ENCODE assay signal across 1 cellular context in the genomic region with DNA sequence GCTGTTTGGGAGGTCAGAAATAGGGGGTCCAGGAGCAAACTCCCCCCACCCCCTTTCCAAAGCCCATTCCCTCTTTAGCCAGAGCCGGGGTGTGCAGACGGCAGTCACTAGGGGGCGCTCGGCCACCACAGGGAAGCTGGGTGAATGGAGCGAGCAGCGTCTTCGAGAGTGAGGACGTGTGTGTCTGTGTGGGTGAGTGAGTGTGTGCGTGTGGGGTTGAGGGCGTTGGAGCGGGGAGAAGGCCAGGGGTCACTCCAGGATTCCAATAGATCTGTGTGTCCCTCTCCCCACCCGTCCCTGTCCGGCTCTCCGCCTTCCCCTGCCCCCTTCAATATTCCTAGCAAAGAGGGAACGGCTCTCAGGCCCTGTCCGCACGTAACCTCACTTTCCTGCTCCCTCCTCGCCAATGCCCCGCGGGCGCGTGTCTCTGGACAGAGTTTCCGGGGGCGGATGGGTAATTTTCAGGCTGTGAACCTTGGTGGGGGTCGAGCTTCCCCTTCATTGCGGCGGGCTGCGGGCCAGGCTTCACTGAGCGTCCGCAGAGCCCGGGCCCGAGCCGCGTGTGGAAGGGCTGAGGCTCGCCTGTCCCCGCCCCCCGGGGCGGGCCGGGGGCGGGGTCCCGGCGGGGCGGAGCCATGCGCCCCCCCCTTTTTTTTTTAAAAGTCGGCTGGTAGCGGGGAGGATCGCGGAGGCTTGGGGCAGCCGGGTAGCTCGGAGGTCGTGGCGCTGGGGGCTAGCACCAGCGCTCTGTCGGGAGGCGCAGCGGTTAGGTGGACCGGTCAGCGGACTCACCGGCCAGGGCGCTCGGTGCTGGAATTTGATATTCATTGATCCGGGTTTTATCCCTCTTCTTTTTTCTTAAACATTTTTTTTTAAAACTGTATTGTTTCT.
TF ChIP-seq lines count a peak whose summit lies in the region.

A gene (plus strand): TSS at position 686 of the 891 bp plus-strand sequence.

TF ChIP-seq in HEK293, 187 proteins besides CTCF, POLR2A, EP300 and RAD21 (continued from another document and continues in another):
- TF ChIP-seq ZNF184 (tag by site-specific recombination; IDR thresholded peaks at IDR 0.05): no peak
- peak; percentile 99 for TF ChIP-seq ZNF654 (tag by site-specific recombination; IDR thresholded peaks at IDR 0.05; ENCODE audit: low read depth)
- TF ChIP-seq ZNF175 (tag by site-specific recombination; IDR thresholded peaks at IDR 0.05): no peak
- TF ChIP-seq OSR2 (tag by site-specific recombination; IDR thresholded peaks at IDR 0.05): no peak
- TF ChIP-seq ZEB2 (tag by site-specific recombination; IDR thresholded peaks at IDR 0.05): peak; percentile 57; the same call in 1 of the 2 replicates
- peak; percentile 66 for TF ChIP-seq ZNF335 (tag by site-specific recombination; conservative IDR thresholded peaks at IDR 0.05)
- TF ChIP-seq RBAK (tag by site-specific recombination; IDR thresholded peaks at IDR 0.05): no peak
- TF ChIP-seq ZBTB7A (tag by site-specific recombination; IDR thresholded peaks at IDR 0.05; ENCODE audit: low read depth): no peak; the same call in 1 of the 2 replicates
- TF ChIP-seq SALL2 (tag by site-specific recombination; IDR thresholded peaks at IDR 0.05; ENCODE audit: borderline replicate concordance): no peak
- peak; percentile 60; the same call in 1 of the 2 replicates for TF ChIP-seq SCRT2 (tag by site-specific recombination; IDR thresholded peaks at IDR 0.05)
- no peak for TF ChIP-seq ZNF214 (tag by site-specific recombination; IDR thresholded peaks at IDR 0.05; ENCODE audit: borderline replicate concordance)
- TF ChIP-seq, protein P1, sequence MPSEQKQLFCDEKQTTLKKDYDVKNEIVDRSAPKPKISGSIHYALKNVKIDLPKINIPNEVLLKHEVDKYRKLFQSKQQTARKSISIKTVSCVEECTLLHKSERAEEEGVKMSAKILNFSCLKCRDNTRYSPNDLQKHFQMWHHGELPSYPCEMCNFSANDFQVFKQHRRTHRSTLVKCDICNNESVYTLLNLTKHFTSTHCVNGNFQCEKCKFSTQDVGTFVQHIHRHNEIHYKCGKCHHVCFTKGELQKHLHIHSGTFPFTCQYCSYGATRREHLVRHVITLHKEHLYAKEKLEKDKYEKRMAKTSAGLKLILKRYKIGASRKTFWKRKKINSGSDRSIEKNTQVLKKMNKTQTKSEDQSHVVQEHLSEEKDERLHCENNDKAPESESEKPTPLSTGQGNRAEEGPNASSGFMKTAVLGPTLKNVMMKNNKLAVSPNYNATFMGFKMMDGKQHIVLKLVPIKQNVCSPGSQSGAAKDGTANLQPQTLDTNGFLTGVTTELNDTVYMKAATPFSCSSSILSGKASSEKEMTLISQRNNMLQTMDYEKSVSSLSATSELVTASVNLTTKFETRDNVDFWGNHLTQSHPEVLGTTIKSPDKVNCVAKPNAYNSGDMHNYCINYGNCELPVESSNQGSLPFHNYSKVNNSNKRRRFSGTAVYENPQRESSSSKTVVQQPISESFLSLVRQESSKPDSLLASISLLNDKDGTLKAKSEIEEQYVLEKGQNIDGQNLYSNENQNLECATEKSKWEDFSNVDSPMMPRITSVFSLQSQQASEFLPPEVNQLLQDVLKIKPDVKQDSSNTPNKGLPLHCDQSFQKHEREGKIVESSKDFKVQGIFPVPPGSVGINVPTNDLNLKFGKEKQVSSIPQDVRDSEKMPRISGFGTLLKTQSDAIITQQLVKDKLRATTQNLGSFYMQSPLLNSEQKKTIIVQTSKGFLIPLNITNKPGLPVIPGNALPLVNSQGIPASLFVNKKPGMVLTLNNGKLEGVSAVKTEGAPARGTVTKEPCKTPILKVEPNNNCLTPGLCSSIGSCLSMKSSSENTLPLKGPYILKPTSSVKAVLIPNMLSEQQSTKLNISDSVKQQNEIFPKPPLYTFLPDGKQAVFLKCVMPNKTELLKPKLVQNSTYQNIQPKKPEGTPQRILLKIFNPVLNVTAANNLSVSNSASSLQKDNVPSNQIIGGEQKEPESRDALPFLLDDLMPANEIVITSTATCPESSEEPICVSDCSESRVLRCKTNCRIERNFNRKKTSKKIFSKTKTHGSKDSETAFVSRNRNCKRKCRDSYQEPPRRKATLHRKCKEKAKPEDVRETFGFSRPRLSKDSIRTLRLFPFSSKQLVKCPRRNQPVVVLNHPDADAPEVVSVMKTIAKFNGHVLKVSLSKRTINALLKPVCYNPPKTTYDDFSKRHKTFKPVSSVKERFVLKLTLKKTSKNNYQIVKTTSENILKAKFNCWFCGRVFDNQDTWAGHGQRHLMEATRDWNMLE (tag by site-specific recombination; conservative IDR thresholded peaks at IDR 0.05; ENCODE audit: low read depth): 0 out of 2 replicates have a peak, but pooled peaks have one; percentile 19
- TF ChIP-seq SP3 (tag by site-specific recombination; IDR thresholded peaks at IDR 0.05): peak; percentile 78
- TF ChIP-seq ZSCAN30 (tag by site-specific recombination; IDR thresholded peaks at IDR 0.05): peak; percentile 62; the same call in 1 of the 2 replicates
- no peak for TF ChIP-seq ZFP41 (tag by site-specific recombination; IDR thresholded peaks at IDR 0.05; ENCODE audit: borderline replicate concordance)
- peak; percentile 33; the same call in 1 of the 2 replicates for TF ChIP-seq ZNF843 (tag by site-specific recombination; IDR thresholded peaks at IDR 0.05)
- TF ChIP-seq ZFP3 (tag by site-specific recombination; IDR thresholded peaks at IDR 0.05; ENCODE audit: low read depth): no peak
- TF ChIP-seq ZNF677 (tag by site-specific recombination; IDR thresholded peaks at IDR 0.05): no peak
- TF ChIP-seq ZNF600 (tag by site-specific recombination; IDR thresholded peaks at IDR 0.05): peak; percentile 38
- TF ChIP-seq ZNF510 (tag by site-specific recombination; IDR thresholded peaks at IDR 0.05; ENCODE audit: insufficient replicate concordance): no peak
- TF ChIP-seq, protein P2, sequence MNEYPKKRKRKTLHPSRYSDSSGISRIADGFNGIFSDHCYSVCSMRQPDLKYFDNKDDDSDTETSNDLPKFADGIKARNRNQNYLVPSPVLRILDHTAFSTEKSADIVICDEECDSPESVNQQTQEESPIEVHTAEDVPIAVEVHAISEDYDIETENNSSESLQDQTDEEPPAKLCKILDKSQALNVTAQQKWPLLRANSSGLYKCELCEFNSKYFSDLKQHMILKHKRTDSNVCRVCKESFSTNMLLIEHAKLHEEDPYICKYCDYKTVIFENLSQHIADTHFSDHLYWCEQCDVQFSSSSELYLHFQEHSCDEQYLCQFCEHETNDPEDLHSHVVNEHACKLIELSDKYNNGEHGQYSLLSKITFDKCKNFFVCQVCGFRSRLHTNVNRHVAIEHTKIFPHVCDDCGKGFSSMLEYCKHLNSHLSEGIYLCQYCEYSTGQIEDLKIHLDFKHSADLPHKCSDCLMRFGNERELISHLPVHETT (tag by site-specific recombination; IDR thresholded peaks at IDR 0.05): peak; percentile 77
- TF ChIP-seq ZNF132 (tag by site-specific recombination; IDR thresholded peaks at IDR 0.05; ENCODE audit: borderline replicate concordance): no peak
- TF ChIP-seq, protein P3, sequence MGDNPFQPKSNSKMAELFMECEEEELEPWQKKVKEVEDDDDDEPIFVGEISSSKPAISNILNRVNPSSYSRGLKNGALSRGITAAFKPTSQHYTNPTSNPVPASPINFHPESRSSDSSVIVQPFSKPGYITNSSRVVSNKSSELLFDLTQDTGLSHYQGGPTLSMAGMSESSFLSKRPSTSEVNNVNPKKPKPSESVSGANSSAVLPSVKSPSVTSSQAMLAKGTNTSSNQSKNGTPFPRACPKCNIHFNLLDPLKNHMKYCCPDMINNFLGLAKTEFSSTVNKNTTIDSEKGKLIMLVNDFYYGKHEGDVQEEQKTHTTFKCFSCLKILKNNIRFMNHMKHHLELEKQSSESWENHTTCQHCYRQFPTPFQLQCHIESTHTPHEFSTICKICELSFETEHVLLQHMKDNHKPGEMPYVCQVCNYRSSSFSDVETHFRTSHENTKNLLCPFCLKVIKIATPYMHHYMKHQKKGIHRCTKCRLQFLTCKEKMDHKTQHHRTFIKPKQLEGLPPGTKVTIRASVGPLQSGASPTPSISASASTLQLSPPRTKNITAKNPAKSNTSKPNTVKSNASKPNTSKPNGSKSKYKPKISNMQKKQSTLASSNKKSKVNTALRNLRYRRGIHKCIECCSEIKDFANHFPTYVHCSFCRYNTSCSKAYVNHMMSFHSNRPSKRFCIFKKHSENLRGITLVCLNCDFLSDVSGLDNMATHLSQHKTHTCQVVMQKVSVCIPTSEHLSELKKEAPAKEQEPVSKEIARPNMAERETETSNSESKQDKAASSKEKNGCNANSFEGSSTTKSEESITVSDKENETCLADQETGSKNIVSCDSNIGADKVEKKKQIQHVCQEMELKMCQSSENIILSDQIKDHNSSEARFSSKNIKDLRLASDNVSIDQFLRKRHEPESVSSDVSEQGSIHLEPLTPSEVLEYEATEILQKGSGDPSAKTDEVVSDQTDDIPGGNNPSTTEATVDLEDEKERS (tag by site-specific recombination; IDR thresholded peaks at IDR 0.05): no peak
- TF ChIP-seq ZNF521 (tag by site-specific recombination; IDR thresholded peaks at IDR 0.05): no peak
- TF ChIP-seq ZNF473 (tag by site-specific recombination; IDR thresholded peaks at IDR 0.05): no peak
- TF ChIP-seq ZNF660 (tag by site-specific recombination; IDR thresholded peaks at IDR 0.05): peak; percentile 76; the same call in 1 of the 2 replicates
- TF ChIP-seq ZNF16 (tag by site-specific recombination; IDR thresholded peaks at IDR 0.05; ENCODE audit: low read depth): no peak
- TF ChIP-seq, protein P4, sequence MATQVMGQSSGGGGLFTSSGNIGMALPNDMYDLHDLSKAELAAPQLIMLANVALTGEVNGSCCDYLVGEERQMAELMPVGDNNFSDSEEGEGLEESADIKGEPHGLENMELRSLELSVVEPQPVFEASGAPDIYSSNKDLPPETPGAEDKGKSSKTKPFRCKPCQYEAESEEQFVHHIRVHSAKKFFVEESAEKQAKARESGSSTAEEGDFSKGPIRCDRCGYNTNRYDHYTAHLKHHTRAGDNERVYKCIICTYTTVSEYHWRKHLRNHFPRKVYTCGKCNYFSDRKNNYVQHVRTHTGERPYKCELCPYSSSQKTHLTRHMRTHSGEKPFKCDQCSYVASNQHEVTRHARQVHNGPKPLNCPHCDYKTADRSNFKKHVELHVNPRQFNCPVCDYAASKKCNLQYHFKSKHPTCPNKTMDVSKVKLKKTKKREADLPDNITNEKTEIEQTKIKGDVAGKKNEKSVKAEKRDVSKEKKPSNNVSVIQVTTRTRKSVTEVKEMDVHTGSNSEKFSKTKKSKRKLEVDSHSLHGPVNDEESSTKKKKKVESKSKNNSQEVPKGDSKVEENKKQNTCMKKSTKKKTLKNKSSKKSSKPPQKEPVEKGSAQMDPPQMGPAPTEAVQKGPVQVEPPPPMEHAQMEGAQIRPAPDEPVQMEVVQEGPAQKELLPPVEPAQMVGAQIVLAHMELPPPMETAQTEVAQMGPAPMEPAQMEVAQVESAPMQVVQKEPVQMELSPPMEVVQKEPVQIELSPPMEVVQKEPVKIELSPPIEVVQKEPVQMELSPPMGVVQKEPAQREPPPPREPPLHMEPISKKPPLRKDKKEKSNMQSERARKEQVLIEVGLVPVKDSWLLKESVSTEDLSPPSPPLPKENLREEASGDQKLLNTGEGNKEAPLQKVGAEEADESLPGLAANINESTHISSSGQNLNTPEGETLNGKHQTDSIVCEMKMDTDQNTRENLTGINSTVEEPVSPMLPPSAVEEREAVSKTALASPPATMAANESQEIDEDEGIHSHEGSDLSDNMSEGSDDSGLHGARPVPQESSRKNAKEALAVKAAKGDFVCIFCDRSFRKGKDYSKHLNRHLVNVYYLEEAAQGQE (tag by site-specific recombination; IDR thresholded peaks at IDR 0.05): no peak; the same call in 1 of the 2 replicates
- no peak for TF ChIP-seq ZNF514 (tag by site-specific recombination; IDR thresholded peaks at IDR 0.05)
- no peak for TF ChIP-seq ZNF548 (tag by site-specific recombination; IDR thresholded peaks at IDR 0.05)
- TF ChIP-seq, protein P5, sequence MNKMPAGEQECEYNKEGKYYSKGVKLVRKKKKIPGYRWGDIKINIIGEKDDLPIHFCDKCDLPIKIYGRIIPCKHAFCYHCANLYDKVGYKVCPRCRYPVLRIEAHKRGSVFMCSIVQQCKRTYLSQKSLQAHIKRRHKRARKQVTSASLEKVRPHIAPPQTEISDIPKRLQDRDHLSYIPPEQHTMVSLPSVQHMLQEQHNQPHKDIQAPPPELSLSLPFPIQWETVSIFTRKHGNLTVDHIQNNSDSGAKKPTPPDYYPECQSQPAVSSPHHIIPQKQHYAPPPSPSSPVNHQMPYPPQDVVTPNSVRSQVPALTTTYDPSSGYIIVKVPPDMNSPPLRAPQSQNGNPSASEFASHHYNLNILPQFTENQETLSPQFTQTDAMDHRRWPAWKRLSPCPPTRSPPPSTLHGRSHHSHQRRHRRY (tag by site-specific recombination; IDR thresholded peaks at IDR 0.05): no peak; the same call in 1 of the 2 replicates
- no peak for TF ChIP-seq ZNF624 (tag by site-specific recombination; IDR thresholded peaks at IDR 0.05)
- no peak for TF ChIP-seq ZNF664 (tag by site-specific recombination; IDR thresholded peaks at IDR 0.05)
- no peak for TF ChIP-seq ZNF670 (tag by site-specific recombination; IDR thresholded peaks at IDR 0.05; ENCODE audit: low read depth)
- TF ChIP-seq, protein P6, sequence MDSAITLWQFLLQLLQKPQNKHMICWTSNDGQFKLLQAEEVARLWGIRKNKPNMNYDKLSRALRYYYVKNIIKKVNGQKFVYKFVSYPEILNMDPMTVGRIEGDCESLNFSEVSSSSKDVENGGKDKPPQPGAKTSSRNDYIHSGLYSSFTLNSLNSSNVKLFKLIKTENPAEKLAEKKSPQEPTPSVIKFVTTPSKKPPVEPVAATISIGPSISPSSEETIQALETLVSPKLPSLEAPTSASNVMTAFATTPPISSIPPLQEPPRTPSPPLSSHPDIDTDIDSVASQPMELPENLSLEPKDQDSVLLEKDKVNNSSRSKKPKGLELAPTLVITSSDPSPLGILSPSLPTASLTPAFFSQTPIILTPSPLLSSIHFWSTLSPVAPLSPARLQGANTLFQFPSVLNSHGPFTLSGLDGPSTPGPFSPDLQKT (IDR thresholded peaks at IDR 0.05; ENCODE audit: borderline replicate concordance, low read depth, low read length): no peak
- TF ChIP-seq, protein P7, sequence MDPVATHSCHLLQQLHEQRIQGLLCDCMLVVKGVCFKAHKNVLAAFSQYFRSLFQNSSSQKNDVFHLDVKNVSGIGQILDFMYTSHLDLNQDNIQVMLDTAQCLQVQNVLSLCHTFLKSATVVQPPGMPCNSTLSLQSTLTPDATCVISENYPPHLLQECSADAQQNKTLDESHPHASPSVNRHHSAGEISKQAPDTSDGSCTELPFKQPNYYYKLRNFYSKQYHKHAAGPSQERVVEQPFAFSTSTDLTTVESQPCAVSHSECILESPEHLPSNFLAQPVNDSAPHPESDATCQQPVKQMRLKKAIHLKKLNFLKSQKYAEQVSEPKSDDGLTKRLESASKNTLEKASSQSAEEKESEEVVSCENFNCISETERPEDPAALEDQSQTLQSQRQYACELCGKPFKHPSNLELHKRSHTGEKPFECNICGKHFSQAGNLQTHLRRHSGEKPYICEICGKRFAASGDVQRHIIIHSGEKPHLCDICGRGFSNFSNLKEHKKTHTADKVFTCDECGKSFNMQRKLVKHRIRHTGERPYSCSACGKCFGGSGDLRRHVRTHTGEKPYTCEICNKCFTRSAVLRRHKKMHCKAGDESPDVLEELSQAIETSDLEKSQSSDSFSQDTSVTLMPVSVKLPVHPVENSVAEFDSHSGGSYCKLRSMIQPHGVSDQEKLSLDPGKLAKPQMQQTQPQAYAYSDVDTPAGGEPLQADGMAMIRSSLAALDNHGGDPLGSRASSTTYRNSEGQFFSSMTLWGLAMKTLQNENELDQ (tag by site-specific recombination; IDR thresholded peaks at IDR 0.05; ENCODE audit: low read depth): no peak
- TF ChIP-seq ZIC2 (tag by site-specific recombination; IDR thresholded peaks at IDR 0.05): peak; percentile 70
